In the genomic region with DNA sequence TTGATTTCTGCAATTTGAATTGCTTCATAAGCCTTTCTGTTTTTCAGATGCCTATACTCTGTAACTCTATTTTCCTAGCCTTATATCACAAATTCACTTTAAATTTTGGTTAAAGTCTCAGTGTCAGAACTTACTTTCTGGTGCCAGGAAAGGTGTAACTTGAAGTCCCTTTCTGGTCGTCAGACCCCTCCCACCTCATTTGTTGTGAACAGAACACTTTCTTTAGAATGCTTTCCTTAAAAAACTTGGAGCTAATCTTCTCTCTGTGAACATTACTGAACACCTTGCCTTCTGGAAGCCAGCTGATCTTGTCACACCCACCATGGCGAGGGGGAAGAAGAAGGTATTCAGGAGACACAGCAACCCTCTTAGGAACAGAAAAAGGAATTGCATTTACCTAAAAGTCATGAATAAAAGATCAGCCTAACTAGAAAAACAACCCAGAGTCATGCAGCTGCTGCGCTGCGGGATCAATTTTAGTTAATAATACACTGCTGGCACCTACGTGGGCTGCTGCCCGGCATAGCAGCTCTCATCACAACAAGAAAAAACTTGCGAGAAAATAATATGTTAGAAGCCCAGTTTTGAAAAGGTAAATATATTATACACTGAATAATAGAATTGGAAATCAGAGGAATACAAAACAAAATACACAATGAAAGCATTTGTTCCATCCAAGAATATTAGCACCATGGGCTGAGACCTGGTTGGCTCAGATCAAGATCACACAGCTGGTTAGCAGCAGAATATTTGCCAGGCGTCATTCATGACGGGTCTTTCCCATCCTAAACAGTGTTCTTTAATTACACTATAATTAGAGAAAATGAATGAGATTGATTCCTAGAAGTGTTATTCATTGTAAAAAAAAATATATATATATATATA, we compare ENCODE assay signal across 1 cellular context.
TF ChIP-seq lines count a peak whose summit lies in the region.

No MANE protein-coding gene starts in this region.

TF ChIP-seq in HepG2, 621 proteins besides CTCF, POLR2A, EP300 and RAD21:
- TF ChIP-seq PAWR (CRISPR knock-in tag; IDR thresholded peaks at IDR 0.05; ENCODE audit: borderline replicate concordance), result no peak
- peak; percentile 30; the same call in 1 of the 2 replicates for TF ChIP-seq HNF1A (IDR thresholded peaks at IDR 0.05; ENCODE audit: low read depth)
- no peak for TF ChIP-seq HNF1A (CRISPR knock-in tag; IDR thresholded peaks at IDR 0.05; ENCODE audit: borderline replicate concordance)
- TF ChIP-seq, protein P1, sequence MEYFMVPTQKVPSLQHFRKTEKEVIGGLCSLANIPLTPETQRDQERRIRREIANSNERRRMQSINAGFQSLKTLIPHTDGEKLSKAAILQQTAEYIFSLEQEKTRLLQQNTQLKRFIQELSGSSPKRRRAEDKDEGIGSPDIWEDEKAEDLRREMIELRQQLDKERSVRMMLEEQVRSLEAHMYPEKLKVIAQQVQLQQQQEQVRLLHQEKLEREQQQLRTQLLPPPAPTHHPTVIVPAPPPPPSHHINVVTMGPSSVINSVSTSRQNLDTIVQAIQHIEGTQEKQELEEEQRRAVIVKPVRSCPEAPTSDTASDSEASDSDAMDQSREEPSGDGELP (IDR thresholded peaks at IDR 0.05; ENCODE audit: borderline replicate concordance, low read depth), result 0 out of 2 replicates have a peak, but pooled peaks have one; percentile 9
